20 cellular contexts compared by ENCODE assay signal in the genomic region with DNA sequence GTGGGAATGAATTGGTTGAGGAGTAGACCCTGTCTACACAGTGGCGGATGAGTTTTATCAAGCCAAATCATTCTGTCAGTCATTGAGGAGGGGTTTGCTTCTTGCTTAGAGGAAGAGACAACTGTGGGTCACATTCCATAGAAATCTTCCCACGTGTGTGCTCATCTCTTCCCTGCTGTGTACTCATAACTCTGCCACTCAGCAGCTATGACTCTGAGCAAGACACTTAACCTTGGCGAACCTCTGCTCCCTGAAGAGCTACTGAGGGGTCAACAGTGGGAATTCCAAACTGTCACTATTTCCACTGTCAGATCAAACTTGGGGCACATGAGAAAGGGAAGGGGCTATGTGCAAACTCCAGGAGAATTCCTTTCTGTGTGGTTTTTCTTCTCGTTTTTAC.
"Had no signal": no experiment of that assay in that cellular context is flagged by ENCODE, and none has a peak within 500 bp of the region (broad histone marks: within the 10 kb centered on the region; RNA-seq: fewer than 3 reads in every experiment).

No MANE protein-coding gene starts in this region.

- H3K27ac ChIP-seq: brain microvascular endothelial cell, coronary artery, esophagus muscularis mucosa, neural progenitor cell, thoracic aorta had no signal

- H3K27me3 ChIP-seq: brain microvascular endothelial cell, esophagus muscularis mucosa, neural progenitor cell, spleen had no signal

- H3K9me3 Mint-ChIP-seq: neural progenitor cell had no signal

- H3K27ac Mint-ChIP-seq: activated naive CD4-positive, alpha-beta T cell treated with anti-CD3 and anti-CD28 coated beads, Interleukin-2, amount 50 U/mL, for 72 hours; T-helper 1 cell treated with Interleukin-12 subunit alpha and Interleukin-12 subunit beta and Interleukin-4 antibody, amounts not matched to agents 30 μg/mL and 1 μg/mL, for 36 hours; type B pancreatic cell; WTC11 had no signal

- H3K36me3 ChIP-seq: brain microvascular endothelial cell, esophagus muscularis mucosa, neural progenitor cell, spleen, thoracic aorta had no signal

- DNase-seq: activated T-cell treated with anti-CD3 and anti-CD28 coated beads, Interleukin-2, amount 50 U/mL, for 1 hour; aorta; brain microvascular endothelial cell; central memory CD4-positive, alpha-beta T cell; kidney; left ventricle myocardium superior; mucosa of descending colon; retina; spleen; stimulated activated CD4-positive, alpha-beta T cell treated with anti-CD3 and anti-CD28 coated beads, Interleukin-4, amount 100 ng/mL, for 1 hour; stimulated activated naive CD4-positive, alpha-beta T cell treated with Interleukin-2 at 50 U/mL for 16 hours; T1000 had no signal

- H3K27me3 Mint-ChIP-seq: type B pancreatic cell had no signal

- H3K4me1 ChIP-seq: spleen had no signal

- H3K36me3 Mint-ChIP-seq: neural progenitor cell had no signal

- H3K4me3 Mint-ChIP-seq: neural progenitor cell; T-helper 1 cell treated with Interleukin-12 subunit alpha and Interleukin-12 subunit beta and Interleukin-4 antibody, amounts not matched to agents 30 μg/mL and 1 μg/mL, for 36 hours; WTC11 had no signal

- H2AFZ ChIP-seq: neural progenitor cell had no signal

- H3K4me2 ChIP-seq: neural progenitor cell had no signal

- H3K4me3 ChIP-seq: coronary artery, esophagus muscularis mucosa, mucosa of descending colon, neural progenitor cell, spleen, thoracic aorta had no signal

- H3K9me3 ChIP-seq: esophagus muscularis mucosa, mucosa of descending colon, spleen, thoracic aorta had no signal
